ENCODE assay signal across 8 cellular contexts in genomic region chr1:149962039-149962647, GRCh38. TPM values are rescaled to one million over a fixed set of nuclear protein-coding genes. Genes with fewer than 3 reads are reported as not detected.
DNase-seq lines count a peak whose midpoint lies in the region; ATAC-seq, FAIRE-seq and TF ChIP-seq lines count a peak whose summit lies in the region.

No MANE protein-coding gene starts in this region.

- no TSS peak for BruUV-seq in GM12878 (replicated peaks; lab: Mats Ljungman, UMichigan)

- DNase-seq in activated gamma-delta T cell treated with Interleukin-2 at 50 U/mL for 16 hours (peak; percentile 24), activated gamma-delta T cell (lab: John Stamatoyannopoulos, UW) (no peak), NCI-H1092 (lab: John Stamatoyannopoulos, UW) (peak; percentile 46), SK-N-DZ (ENCODE audit: low spot score) (peak; percentile 70), GM12878 (ENCODE audit: low read depth, low spot score) (peak; percentile 34), hippocampal formation (lab: John Stamatoyannopoulos, UW) (peak; percentile 39 to 85), skeletal muscle cell (ENCODE audit: low read depth) (peak; percentile 24)

- H3K4me3 ChIP-seq in GM12878 (no peak overlapping the region), skeletal muscle cell (ENCODE audit: low read depth, low read length) (no peak overlapping the region)

- H3K9me3 ChIP-seq in GM12878 (replicated peaks; ENCODE audit: control insufficient read depth, insufficient read depth, low read length), result no peaks in the 10 kb centered on the region; the same call in 2 of the 3 replicates

- peaks cover 4% of the 10 kb centered on the region for H3K4me1 ChIP-seq in GM12878 (ENCODE audit: control insufficient read depth, insufficient read depth, low read length)

- no peak for TF ChIP-seq EP300 in GM12878 (IDR thresholded peaks at IDR 0.05; ENCODE audit: borderline replicate concordance in 1 of 2, control insufficient read depth in 1 of 2, low read depth in 2 of 2, low read length in 2 of 2)

- no peaks in the 10 kb centered on the region for H3K27me3 ChIP-seq in GM12878 (replicated peaks in 1 of 2; ENCODE audit: control insufficient read depth in 2 of 2, insufficient read depth in 2 of 2, low read length in 1 of 2)

- in situ Hi-C loops in GM12878 (cut with MboI), result loop anchor here (5.0 kb wide), 2 partner anchors 85 to 205 kb away; no protein-coding TSS in a partner anchor

- intact Hi-C loops in GM12878 (cut with micrococcal nuclease; ENCODE audit: unreplicated experiment), result loop anchor here (1.0 to 5.0 kb wide), 5 partner anchors 45 to 225 kb away; no protein-coding TSS in a partner anchor

- H3K27ac ChIP-seq in GM12878 (ENCODE audit: control insufficient read depth, insufficient read depth), result peak overlapping the region; percentile 2

- ATAC-seq in GM12878 (peak; percentile 92), GM18907 (IDR thresholded peaks at IDR 0.05; ENCODE audit: unreplicated experiment) (no peak)

- WGBS in GM12878 (ENCODE audit: insufficient coverage, insufficient replicate concordance, low lambda C conversion rate, missing lambda C conversion rate), result 26% methylated on average over 3 of the region's 3 CpGs

- TF ChIP-seq RAD21 in GM12878 (IDR thresholded peaks at IDR 0.05; ENCODE audit: insufficient read depth, low read depth, low read length), result peak; percentile 90

- TF ChIP-seq CTCF in GM12878 (IDR thresholded peaks at IDR 0.05 in 2 of 3, conservative IDR thresholded peaks at IDR 0.05 in 1 of 3; ENCODE audit: control insufficient read depth in 2 of 3, extremely low read depth in 1 of 3, insufficient read depth in 1 of 3, low read depth in 3 of 3, low read length in 3 of 3), result peak; percentile 50 to 73 (median 71); a peak in 5 of 6 replicates

- H3K36me3 ChIP-seq in GM12878 (ENCODE audit: control insufficient read depth in 2 of 2, insufficient read depth in 2 of 2, low read length in 1 of 2), result peaks cover 9 to 17% of the 10 kb centered on the region in 2 experiments

- CTCF ChIA-PET in GM12878 (lab: Yijun Ruan, JAX), result interaction anchor here (0.6 to 3.3 kb wide), 54 partner anchors 9 to 844 kb away, joined by 3 to 69 read pairs (median 4); partner anchors contain the start of genes OTUD7B, SF3B4 and VPS45

- no peak overlapping the region for H3K9ac ChIP-seq in GM12878 (ENCODE audit: control insufficient read depth, insufficient read depth, low read length)

- no peaks in the 10 kb centered on the region for H3K79me2 ChIP-seq in GM12878 (ENCODE audit: control insufficient read depth, insufficient read depth, low read length)

- no peak for TF ChIP-seq POLR2A in GM12878 (IDR thresholded peaks at IDR 0.05; ENCODE audit: low read depth, low read length)

- H4K20me1 ChIP-seq in GM12878 (ENCODE audit: control insufficient read depth, insufficient read depth), result no peaks in the 10 kb centered on the region

- H3K4me2 ChIP-seq in GM12878 (ENCODE audit: control insufficient read depth, insufficient read depth), result no peak overlapping the region

- peak overlapping the region; percentile 79 for H2AFZ ChIP-seq in GM12878 (ENCODE audit: control insufficient read depth, low read depth, low read length)

- POLR2A ChIA-PET in GM12878 (lab: Charles Lee), result interaction anchor here (1.1 kb wide), 1 partner anchor 73 kb away, joined by 4 read pairs; no protein-coding TSS in a partner anchor

- SMC1A ChIA-PET in GM12878 (lab: Charles Lee; ENCODE audit: uncharacterized antibody, unreplicated experiment), result interaction anchor here (0.6 to 4.9 kb wide), 45 partner anchors 9 to 257 kb away, joined by 3 to 51 read pairs (median 4); partner anchors contain the start of gene VPS45

- peak; percentile 72 for FAIRE-seq in GM12878 (lab: Jason Lieb, UNC)

- RAD21 ChIA-PET in GM12878 (lab: Charles Lee; ENCODE audit: unreplicated experiment), result interaction anchor here (0.6 to 3.0 kb wide), 21 partner anchors 14 to 225 kb away, joined by 3 to 43 read pairs (median 4); partner anchors contain the start of gene VPS45

RNA-seq across cellular contexts. Expression of gene MTMR11, which starts 25.5 kb away (rescaled TPM):
- polyA plus RNA-seq in SK-N-DZ (2014; cell fraction: cytosol; rRNA removed), result 3.9 and 4.5 TPM in 2 replicates
- polyA plus RNA-seq in SK-N-DZ (2014; cell fraction: nucleus; rRNA removed), result 43.9 and 44.1 TPM in 2 replicates
- 2.2 and 3.4 TPM in 2 replicates for total RNA-seq in GM12878 (2013; cell fraction: nucleolus; rRNA removed)
- total RNA-seq in GM12878 (2014; rRNA removed), result 0.51 and 0.71 TPM in 2 replicates
- total RNA-seq in GM12878 (2014; rRNA removed; fragmentation: Illumina TruSeq; extraction: Trizol), result 0.51 and 0.58 TPM in 2 replicates
- 0.45 and 1.1 TPM in 2 replicates for total RNA-seq in GM12878 (2021)
- polyA plus RNA-seq in GM12878 (2011; ENCODE audit: low read depth), result 0.14 TPM
- 0.46 and 0.52 TPM in 2 replicates for polyA plus RNA-seq in GM12878 (2011; rRNA removed)
- 0.17 and 0.70 TPM in 2 replicates for polyA plus RNA-seq in GM12878 (2011; cell fraction: cytosol; rRNA removed)
- 2.7 and 3.2 TPM in 2 replicates for polyA plus RNA-seq in GM12878 (2011; cell fraction: nucleus; rRNA removed)
- polyA plus RNA-seq in GM12878 (2012), result 0.35 and 0.39 TPM in 2 replicates
- polyA plus RNA-seq in GM12878 (2014; fragmentation: Illumina TruSeq; extraction: Trizol), result 0.97 and 1.5 TPM in 2 replicates
- under 1 TPM; 0.35 to 0.84 TPM for polyA plus RNA-seq in GM12878 (2014; fragmentation: Nextera tagmentation; extraction: Ambion mirVana)
- 0.95 and 1.1 TPM in 2 replicates for polyA plus RNA-seq in GM12878 (2014; rRNA removed)
- under 1 TPM; 0.70 to 0.77 TPM for polyA plus RNA-seq in GM12878 (2016; fragmentation: Nextera tagmentation; extraction: Ambion mirVana)
- polyA minus RNA-seq in GM12878 (2011; rRNA and poly(A)+ RNA removed), result 0.51 and 0.57 TPM in 2 replicates
- polyA minus RNA-seq in GM12878 (2011; cell fraction: cytosol; rRNA and poly(A)+ RNA removed), result not detected in 2 replicates
- 1.1 and 1.3 TPM in 2 replicates for polyA minus RNA-seq in GM12878 (2011; cell fraction: nucleus; rRNA and poly(A)+ RNA removed)

RNA-seq across cellular contexts. Expression of gene SF3B4, which starts 34.5 kb away (rescaled TPM):
- 49.6 and 65.4 TPM in 2 replicates for polyA plus RNA-seq in SK-N-DZ (2014; cell fraction: cytosol; rRNA removed)
- 23.3 and 41.1 TPM in 2 replicates for polyA plus RNA-seq in SK-N-DZ (2014; cell fraction: nucleus; rRNA removed)
- 11.0 and 14.6 TPM in 2 replicates for total RNA-seq in GM12878 (2013; cell fraction: nucleolus; rRNA removed)
- total RNA-seq in GM12878 (2014; rRNA removed) (9.4 and 13.2 TPM in 2 replicates), GM12878 (2014; rRNA removed; fragmentation: Illumina TruSeq; extraction: Trizol) (24.1 and 27.6 TPM in 2 replicates), GM12878 (2021) (79.4 and 81.7 TPM in 2 replicates)
- polyA plus RNA-seq in GM12878 (2011; ENCODE audit: low read depth), result 42.1 TPM
- polyA plus RNA-seq in GM12878 (2011; rRNA removed) (11.3 and 26.2 TPM in 2 replicates), GM12878 (2014; fragmentation: Illumina TruSeq; extraction: Trizol) (81.8 and 83.5 TPM in 2 replicates), GM12878 (2014; fragmentation: Nextera tagmentation; extraction: Ambion mirVana) (1 to 10 TPM; 1.9 to 6.9 TPM), GM12878 (2014; rRNA removed) (27.4 and 35.7 TPM in 2 replicates), GM12878 (2016; fragmentation: Nextera tagmentation; extraction: Ambion mirVana) (100 to 1,000 TPM; 140 to 146 TPM)
- 22.8 and 28.5 TPM in 2 replicates for polyA plus RNA-seq in GM12878 (2011; cell fraction: cytosol; rRNA removed)
- 23.6 and 32.3 TPM in 2 replicates for polyA plus RNA-seq in GM12878 (2011; cell fraction: nucleus; rRNA removed)
- 42.2 and 52.9 TPM in 2 replicates for polyA plus RNA-seq in GM12878 (2012)
- polyA minus RNA-seq in GM12878 (2011; rRNA and poly(A)+ RNA removed), result 22.8 and 36.2 TPM in 2 replicates
- 18.4 and 19.4 TPM in 2 replicates for polyA minus RNA-seq in GM12878 (2011; cell fraction: cytosol; rRNA and poly(A)+ RNA removed)
- polyA minus RNA-seq in GM12878 (2011; cell fraction: nucleus; rRNA and poly(A)+ RNA removed), result 13.4 and 17.5 TPM in 2 replicates

RNA-seq across cellular contexts. Expression of gene SV2A, which starts 44.5 kb away (rescaled TPM):
- 22.6 and 27.0 TPM in 2 replicates for polyA plus RNA-seq in SK-N-DZ (2014; cell fraction: cytosol; rRNA removed)
- polyA plus RNA-seq in SK-N-DZ (2014; cell fraction: nucleus; rRNA removed), result 20.1 and 27.6 TPM in 2 replicates
- 0.47 and 0.63 TPM in 2 replicates for total RNA-seq in GM12878 (2013; cell fraction: nucleolus; rRNA removed)
- total RNA-seq in GM12878 (2014; rRNA removed) (6.3 and 8.0 TPM in 2 replicates), GM12878 (2014; rRNA removed; fragmentation: Illumina TruSeq; extraction: Trizol) (5.3 and 6.0 TPM in 2 replicates), GM12878 (2021) (11.3 and 11.6 TPM in 2 replicates)
- polyA plus RNA-seq in GM12878 (2011; ENCODE audit: low read depth), result 2.7 TPM
- polyA plus RNA-seq in GM12878 (2011; rRNA removed) (0.33 and 0.39 TPM in 2 replicates), GM12878 (2014; fragmentation: Illumina TruSeq; extraction: Trizol) (7.3 and 8.4 TPM in 2 replicates), GM12878 (2014; fragmentation: Nextera tagmentation; extraction: Ambion mirVana) (1 to 10 TPM in 1 of 2 experiments, under 1 TPM in 1; 0.89 to 2.3 TPM), GM12878 (2014; rRNA removed) (7.5 and 7.8 TPM in 2 replicates), GM12878 (2016; fragmentation: Nextera tagmentation; extraction: Ambion mirVana) (1 to 10 TPM; 4.5 to 5.6 TPM)
- 0.55 and 0.66 TPM in 2 replicates for polyA plus RNA-seq in GM12878 (2011; cell fraction: cytosol; rRNA removed)
- polyA plus RNA-seq in GM12878 (2011; cell fraction: nucleus; rRNA removed), result 0.82 and 0.91 TPM in 2 replicates
- 3.8 and 5.4 TPM in 2 replicates for polyA plus RNA-seq in GM12878 (2012)
- 0.88 and 1.3 TPM in 2 replicates for polyA minus RNA-seq in GM12878 (2011; rRNA and poly(A)+ RNA removed)
- 0.27 and 0.31 TPM in 2 replicates for polyA minus RNA-seq in GM12878 (2011; cell fraction: cytosol; rRNA and poly(A)+ RNA removed)
- 0.24 and 0.29 TPM in 2 replicates for polyA minus RNA-seq in GM12878 (2011; cell fraction: nucleus; rRNA and poly(A)+ RNA removed)

RNA-seq across cellular contexts. Expression of gene OTUD7B, which starts 48.4 kb away (rescaled TPM):
- polyA plus RNA-seq in SK-N-DZ (2014; cell fraction: cytosol; rRNA removed), result 3.8 and 4.3 TPM in 2 replicates
- 2.4 and 3.9 TPM in 2 replicates for polyA plus RNA-seq in SK-N-DZ (2014; cell fraction: nucleus; rRNA removed)
- 24.1 and 24.8 TPM in 2 replicates for total RNA-seq in GM12878 (2013; cell fraction: nucleolus; rRNA removed)
- total RNA-seq in GM12878 (2014; rRNA removed), result 8.4 and 8.7 TPM in 2 replicates
- 9.2 and 9.9 TPM in 2 replicates for total RNA-seq in GM12878 (2014; rRNA removed; fragmentation: Illumina TruSeq; extraction: Trizol)
- 20.7 and 24.9 TPM in 2 replicates for total RNA-seq in GM12878 (2021)
- 2.8 TPM for polyA plus RNA-seq in GM12878 (2011; ENCODE audit: low read depth)
- polyA plus RNA-seq in GM12878 (2011; rRNA removed), result 4.3 and 7.4 TPM in 2 replicates
- 4.5 and 6.7 TPM in 2 replicates for polyA plus RNA-seq in GM12878 (2011; cell fraction: cytosol; rRNA removed)
- polyA plus RNA-seq in GM12878 (2011; cell fraction: nucleus; rRNA removed), result 4.3 and 5.6 TPM in 2 replicates
- 3.8 and 5.9 TPM in 2 replicates for polyA plus RNA-seq in GM12878 (2012)
- 8.2 and 10.7 TPM in 2 replicates for polyA plus RNA-seq in GM12878 (2014; fragmentation: Illumina TruSeq; extraction: Trizol)
- 1 to 10 TPM; 1.7 to 1.8 TPM for polyA plus RNA-seq in GM12878 (2014; fragmentation: Nextera tagmentation; extraction: Ambion mirVana)
- polyA plus RNA-seq in GM12878 (2014; rRNA removed), result 5.8 and 5.9 TPM in 2 replicates
- polyA plus RNA-seq in GM12878 (2016; fragmentation: Nextera tagmentation; extraction: Ambion mirVana), result 1 to 10 TPM; 1.7 to 2.3 TPM
- 11.5 and 17.3 TPM in 2 replicates for polyA minus RNA-seq in GM12878 (2011; rRNA and poly(A)+ RNA removed)
- 2.8 and 4.4 TPM in 2 replicates for polyA minus RNA-seq in GM12878 (2011; cell fraction: cytosol; rRNA and poly(A)+ RNA removed)
- polyA minus RNA-seq in GM12878 (2011; cell fraction: nucleus; rRNA and poly(A)+ RNA removed), result 3.5 and 6.0 TPM in 2 replicates
